1 cellular context compared by ENCODE assay signal in the genomic region with DNA sequence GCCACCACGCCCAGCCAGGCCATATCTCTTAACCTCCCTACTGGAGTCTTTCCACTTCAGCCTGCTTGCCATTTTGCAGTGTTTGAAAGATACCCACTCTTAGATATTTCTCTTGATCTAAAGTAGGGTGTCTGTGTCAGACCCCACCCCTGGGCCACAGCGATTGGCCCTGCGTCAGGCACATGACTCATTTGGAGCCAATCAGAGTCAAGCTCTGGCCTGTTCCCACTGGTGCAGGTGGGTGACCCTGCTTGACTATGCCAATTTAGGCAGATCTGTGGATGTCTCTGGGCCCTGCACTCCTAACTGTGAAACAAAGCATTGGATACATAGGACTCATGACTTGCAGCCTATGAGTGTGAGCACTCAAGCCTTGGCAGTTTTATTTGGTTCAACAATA.
TF ChIP-seq lines count a peak whose summit lies in the region.

No MANE protein-coding gene starts in this region.

TF ChIP-seq in GM23338, 12 proteins besides CTCF, POLR2A, EP300 and RAD21:
- TF ChIP-seq, protein P1, sequence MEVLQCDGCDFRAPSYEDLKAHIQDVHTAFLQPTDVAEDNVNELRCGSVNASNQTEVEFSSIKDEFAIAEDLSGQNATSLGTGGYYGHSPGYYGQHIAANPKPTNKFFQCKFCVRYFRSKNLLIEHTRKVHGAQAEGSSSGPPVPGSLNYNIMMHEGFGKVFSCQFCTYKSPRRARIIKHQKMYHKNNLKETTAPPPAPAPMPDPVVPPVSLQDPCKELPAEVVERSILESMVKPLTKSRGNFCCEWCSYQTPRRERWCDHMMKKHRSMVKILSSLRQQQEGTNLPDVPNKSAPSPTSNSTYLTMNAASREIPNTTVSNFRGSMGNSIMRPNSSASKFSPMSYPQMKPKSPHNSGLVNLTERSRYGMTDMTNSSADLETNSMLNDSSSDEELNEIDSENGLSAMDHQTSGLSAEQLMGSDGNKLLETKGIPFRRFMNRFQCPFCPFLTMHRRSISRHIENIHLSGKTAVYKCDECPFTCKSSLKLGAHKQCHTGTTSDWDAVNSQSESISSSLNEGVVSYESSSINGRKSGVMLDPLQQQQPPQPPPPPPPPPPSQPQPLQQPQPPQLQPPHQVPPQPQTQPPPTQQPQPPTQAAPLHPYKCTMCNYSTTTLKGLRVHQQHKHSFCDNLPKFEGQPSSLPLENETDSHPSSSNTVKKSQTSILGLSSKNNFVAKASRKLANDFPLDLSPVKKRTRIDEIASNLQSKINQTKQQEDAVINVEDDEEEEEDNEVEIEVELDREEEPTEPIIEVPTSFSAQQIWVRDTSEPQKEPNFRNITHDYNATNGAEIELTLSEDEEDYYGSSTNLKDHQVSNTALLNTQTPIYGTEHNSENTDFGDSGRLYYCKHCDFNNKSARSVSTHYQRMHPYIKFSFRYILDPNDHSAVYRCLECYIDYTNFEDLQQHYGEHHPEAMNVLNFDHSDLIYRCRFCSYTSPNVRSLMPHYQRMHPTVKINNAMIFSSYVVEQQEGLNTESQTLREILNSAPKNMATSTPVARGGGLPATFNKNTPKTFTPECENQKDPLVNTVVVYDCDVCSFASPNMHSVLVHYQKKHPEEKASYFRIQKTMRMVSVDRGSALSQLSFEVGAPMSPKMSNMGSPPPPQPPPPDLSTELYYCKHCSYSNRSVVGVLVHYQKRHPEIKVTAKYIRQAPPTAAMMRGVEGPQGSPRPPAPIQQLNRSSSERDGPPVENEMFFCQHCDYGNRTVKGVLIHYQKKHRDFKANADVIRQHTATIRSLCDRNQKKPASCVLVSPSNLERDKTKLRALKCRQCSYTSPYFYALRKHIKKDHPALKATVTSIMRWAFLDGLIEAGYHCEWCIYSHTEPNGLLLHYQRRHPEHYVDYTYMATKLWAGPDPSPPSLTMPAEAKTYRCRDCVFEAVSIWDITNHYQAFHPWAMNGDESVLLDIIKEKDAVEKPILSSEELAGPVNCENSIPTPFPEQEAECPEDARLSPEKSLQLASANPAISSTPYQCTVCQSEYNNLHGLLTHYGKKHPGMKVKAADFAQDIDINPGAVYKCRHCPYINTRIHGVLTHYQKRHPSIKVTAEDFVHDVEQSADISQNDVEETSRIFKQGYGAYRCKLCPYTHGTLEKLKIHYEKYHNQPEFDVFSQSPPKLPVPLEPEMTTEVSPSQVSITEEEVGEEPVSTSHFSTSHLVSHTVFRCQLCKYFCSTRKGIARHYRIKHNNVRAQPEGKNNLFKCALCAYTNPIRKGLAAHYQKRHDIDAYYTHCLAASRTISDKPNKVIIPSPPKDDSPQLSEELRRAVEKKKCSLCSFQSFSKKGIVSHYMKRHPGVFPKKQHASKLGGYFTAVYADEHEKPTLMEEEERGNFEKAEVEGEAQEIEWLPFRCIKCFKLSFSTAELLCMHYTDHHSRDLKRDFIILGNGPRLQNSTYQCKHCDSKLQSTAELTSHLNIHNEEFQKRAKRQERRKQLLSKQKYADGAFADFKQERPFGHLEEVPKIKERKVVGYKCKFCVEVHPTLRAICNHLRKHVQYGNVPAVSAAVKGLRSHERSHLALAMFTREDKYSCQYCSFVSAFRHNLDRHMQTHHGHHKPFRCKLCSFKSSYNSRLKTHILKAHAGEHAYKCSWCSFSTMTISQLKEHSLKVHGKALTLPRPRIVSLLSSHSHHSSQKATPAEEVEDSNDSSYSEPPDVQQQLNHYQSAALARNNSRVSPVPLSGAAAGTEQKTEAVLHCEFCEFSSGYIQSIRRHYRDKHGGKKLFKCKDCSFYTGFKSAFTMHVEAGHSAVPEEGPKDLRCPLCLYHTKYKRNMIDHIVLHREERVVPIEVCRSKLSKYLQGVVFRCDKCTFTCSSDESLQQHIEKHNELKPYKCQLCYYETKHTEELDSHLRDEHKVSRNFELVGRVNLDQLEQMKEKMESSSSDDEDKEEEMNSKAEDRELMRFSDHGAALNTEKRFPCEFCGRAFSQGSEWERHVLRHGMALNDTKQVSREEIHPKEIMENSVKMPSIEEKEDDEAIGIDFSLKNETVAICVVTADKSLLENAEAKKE (CRISPR knock-in tag; IDR thresholded peaks at IDR 0.05) = no peak
- TF ChIP-seq, protein P2, sequence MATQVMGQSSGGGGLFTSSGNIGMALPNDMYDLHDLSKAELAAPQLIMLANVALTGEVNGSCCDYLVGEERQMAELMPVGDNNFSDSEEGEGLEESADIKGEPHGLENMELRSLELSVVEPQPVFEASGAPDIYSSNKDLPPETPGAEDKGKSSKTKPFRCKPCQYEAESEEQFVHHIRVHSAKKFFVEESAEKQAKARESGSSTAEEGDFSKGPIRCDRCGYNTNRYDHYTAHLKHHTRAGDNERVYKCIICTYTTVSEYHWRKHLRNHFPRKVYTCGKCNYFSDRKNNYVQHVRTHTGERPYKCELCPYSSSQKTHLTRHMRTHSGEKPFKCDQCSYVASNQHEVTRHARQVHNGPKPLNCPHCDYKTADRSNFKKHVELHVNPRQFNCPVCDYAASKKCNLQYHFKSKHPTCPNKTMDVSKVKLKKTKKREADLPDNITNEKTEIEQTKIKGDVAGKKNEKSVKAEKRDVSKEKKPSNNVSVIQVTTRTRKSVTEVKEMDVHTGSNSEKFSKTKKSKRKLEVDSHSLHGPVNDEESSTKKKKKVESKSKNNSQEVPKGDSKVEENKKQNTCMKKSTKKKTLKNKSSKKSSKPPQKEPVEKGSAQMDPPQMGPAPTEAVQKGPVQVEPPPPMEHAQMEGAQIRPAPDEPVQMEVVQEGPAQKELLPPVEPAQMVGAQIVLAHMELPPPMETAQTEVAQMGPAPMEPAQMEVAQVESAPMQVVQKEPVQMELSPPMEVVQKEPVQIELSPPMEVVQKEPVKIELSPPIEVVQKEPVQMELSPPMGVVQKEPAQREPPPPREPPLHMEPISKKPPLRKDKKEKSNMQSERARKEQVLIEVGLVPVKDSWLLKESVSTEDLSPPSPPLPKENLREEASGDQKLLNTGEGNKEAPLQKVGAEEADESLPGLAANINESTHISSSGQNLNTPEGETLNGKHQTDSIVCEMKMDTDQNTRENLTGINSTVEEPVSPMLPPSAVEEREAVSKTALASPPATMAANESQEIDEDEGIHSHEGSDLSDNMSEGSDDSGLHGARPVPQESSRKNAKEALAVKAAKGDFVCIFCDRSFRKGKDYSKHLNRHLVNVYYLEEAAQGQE (IDR thresholded peaks at IDR 0.05; ENCODE audit: unreplicated experiment) = no peak
- no peak for TF ChIP-seq EZH2phosphoT487 (IDR thresholded peaks at IDR 0.05; ENCODE audit: unreplicated experiment)
- TF ChIP-seq, protein P3, sequence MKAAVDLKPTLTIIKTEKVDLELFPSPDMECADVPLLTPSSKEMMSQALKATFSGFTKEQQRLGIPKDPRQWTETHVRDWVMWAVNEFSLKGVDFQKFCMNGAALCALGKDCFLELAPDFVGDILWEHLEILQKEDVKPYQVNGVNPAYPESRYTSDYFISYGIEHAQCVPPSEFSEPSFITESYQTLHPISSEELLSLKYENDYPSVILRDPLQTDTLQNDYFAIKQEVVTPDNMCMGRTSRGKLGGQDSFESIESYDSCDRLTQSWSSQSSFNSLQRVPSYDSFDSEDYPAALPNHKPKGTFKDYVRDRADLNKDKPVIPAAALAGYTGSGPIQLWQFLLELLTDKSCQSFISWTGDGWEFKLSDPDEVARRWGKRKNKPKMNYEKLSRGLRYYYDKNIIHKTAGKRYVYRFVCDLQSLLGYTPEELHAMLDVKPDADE (IDR thresholded peaks at IDR 0.05) = no peak
- no peak for TF ChIP-seq ZNF114 (CRISPR knock-in tag; IDR thresholded peaks at IDR 0.05)
- no peak for TF ChIP-seq EZH2 (IDR thresholded peaks at IDR 0.05; ENCODE audit: low read depth, unreplicated experiment)
- TF ChIP-seq NANOG (IDR thresholded peaks at IDR 0.05; ENCODE audit: borderline replicate concordance) = no peak
- TF ChIP-seq POLR2AphosphoS5 (IDR thresholded peaks at IDR 0.05; ENCODE audit: low read depth) = no peak
- no peak for TF ChIP-seq JUNB (IDR thresholded peaks at IDR 0.05; ENCODE audit: unreplicated experiment)
- TF ChIP-seq CREB1 (CRISPR knock-in tag; IDR thresholded peaks at IDR 0.05; ENCODE audit: low read depth) = no peak
- TF ChIP-seq ZNF331 (CRISPR knock-in tag; IDR thresholded peaks at IDR 0.05; ENCODE audit: low read depth) = no peak
